ENCODE assay signal across 8 cellular contexts in the genomic region with DNA sequence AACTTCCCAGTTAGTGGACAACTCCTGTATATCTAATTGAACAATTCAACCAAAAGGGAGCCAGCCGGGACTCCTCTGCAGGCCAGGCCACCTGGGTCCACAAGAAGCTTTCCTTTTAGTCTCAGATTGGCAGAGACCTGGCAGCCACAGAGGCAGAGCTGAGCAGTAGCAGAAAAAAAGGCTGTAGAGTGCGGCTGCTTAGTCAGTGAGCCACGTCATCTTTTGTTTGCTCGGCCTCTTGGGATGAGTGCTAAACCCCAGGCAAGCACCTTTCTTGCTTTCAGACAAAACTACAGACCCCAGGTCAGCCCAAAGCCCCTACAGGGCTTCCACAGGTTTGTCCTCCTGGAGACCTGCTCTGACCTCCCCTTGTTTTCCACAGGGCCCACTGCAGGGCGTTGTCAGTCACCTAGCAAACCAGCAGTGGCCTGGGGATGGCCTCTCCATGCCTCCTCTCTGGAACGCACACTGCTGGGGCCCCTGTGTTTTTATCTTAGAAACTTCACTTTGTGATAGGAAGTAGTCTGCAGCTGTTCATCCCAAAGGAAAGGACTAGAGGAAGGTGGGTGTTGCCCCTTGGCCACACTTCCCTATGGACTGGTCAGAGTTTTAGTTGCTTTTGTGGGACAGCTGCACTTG. TPM values are rescaled to one million over a fixed set of nuclear protein-coding genes. Genes with fewer than 3 reads are reported as not detected.
DNase-seq lines count a peak whose midpoint lies in the region; ATAC-seq and TF ChIP-seq lines count a peak whose summit lies in the region.

No MANE protein-coding gene starts in this region.

- no peak overlapping the region for H3K27ac Mint-ChIP-seq in CD14-positive monocyte
- no peak overlapping the region for H3K27ac Mint-ChIP-seq in activated CD4-positive, alpha-beta T cell treated with anti-CD3 and anti-CD28 coated beads for 36 hours

- TF ChIP-seq CTCF in body of pancreas (IDR thresholded peaks at IDR 0.05) = no peak
- no peak for TF ChIP-seq CTCF in upper lobe of right lung (IDR thresholded peaks at IDR 0.05)
- no peak for TF ChIP-seq CTCF in CD14-positive monocyte (IDR thresholded peaks at IDR 0.05)

- DNase-seq in NCI-H1092 (lab: John Stamatoyannopoulos, UW) = peak; percentile 55
- peak; percentile 63 to 86 (median 78) for DNase-seq in body of pancreas
- DNase-seq in left lobe of liver (ENCODE audit: low spot score) = peak; percentile 63
- DNase-seq in upper lobe of right lung = peak; percentile 67
- no peak for DNase-seq in NCI-H1105 treated with DMSO at 0.1 percent for 48 hours (lab: John Stamatoyannopoulos, UW)
- DNase-seq in CD14-positive monocyte (ENCODE audit: low spot score) = no peak
- no peak for DNase-seq in NOMO-1 treated with DMSO at 0.1 percent for 48 hours (lab: John Stamatoyannopoulos, UW; ENCODE audit: unreplicated experiment)
- no peak for DNase-seq in activated CD4-positive, alpha-beta T cell treated with anti-CD3 and anti-CD28 coated beads for 36 hours

- peaks cover 18% of the 10 kb centered on the region for H3K4me1 Mint-ChIP-seq in CD14-positive monocyte
- no peaks in the 10 kb centered on the region for H3K4me1 Mint-ChIP-seq in activated CD4-positive, alpha-beta T cell treated with anti-CD3 and anti-CD28 coated beads for 36 hours

- CTCF ChIA-PET in activated CD4-positive, alpha-beta T cell treated with anti-CD3 and anti-CD28 coated beads for 36 hours (lab: Charles Lee) = no interaction called here

- H3K27me3 Mint-ChIP-seq in CD14-positive monocyte (ENCODE audit: low read depth in 3 of 3) = peaks cover 0 to 5% (median 3%) of the 10 kb centered on the region in 3 donors
- no peaks in the 10 kb centered on the region for H3K27me3 Mint-ChIP-seq in activated CD4-positive, alpha-beta T cell treated with anti-CD3 and anti-CD28 coated beads for 36 hours

- H3K27me3 ChIP-seq in body of pancreas (no peaks in the 10 kb centered on the region), upper lobe of right lung (no peaks in the 10 kb centered on the region)

- H3K9me3 ChIP-seq in body of pancreas (no peaks in the 10 kb centered on the region), upper lobe of right lung (no peaks in the 10 kb centered on the region)

- WGBS in body of pancreas, 2 donors = 39 to 43% methylated on average over 6 of the region's 6 CpGs

- no peak overlapping the region for H3K4me3 ChIP-seq in body of pancreas
- no peak overlapping the region for H3K4me3 ChIP-seq in upper lobe of right lung

- peaks cover 0 to 2% (median 0%) of the 10 kb centered on the region in 7 donors for H3K9me3 Mint-ChIP-seq in CD14-positive monocyte
- H3K9me3 Mint-ChIP-seq in activated CD4-positive, alpha-beta T cell treated with anti-CD3 and anti-CD28 coated beads for 36 hours (ENCODE audit: low read depth) = no peaks in the 10 kb centered on the region

- H3K36me3 ChIP-seq in body of pancreas (replicated peaks in 1 of 2; ENCODE audit: insufficient read depth in 1 of 2, low read depth in 2 of 2) (no peaks in the 10 kb centered on the region), upper lobe of right lung (peaks cover 6% of the 10 kb centered on the region)

- peaks cover 71% of the 10 kb centered on the region for H3K4me1 ChIP-seq in body of pancreas
- H3K4me1 ChIP-seq in upper lobe of right lung = peaks cover 66% of the 10 kb centered on the region

- POLR2A ChIA-PET in activated CD4-positive, alpha-beta T cell treated with anti-CD3 and anti-CD28 coated beads for 36 hours (lab: Charles Lee) = no interaction called here

- no peak overlapping the region for H3K4me3 Mint-ChIP-seq in CD14-positive monocyte
- H3K4me3 Mint-ChIP-seq in activated CD4-positive, alpha-beta T cell treated with anti-CD3 and anti-CD28 coated beads for 36 hours = no peak overlapping the region

- intact Hi-C loops in body of pancreas (cut with DNase I) = loop anchor here (10.0 kb wide), 2 partner anchors 46 to 54 kb away; a partner anchor contains a TSS
- intact Hi-C loops in upper lobe of right lung (cut with DNase I) = loop anchor here (5.0 kb wide), 1 partner anchor 48 kb away; a partner anchor contains a TSS
- intact Hi-C loops in CD14-positive monocyte (cut with micrococcal nuclease) = loop anchor here in 1 of 2 donors (10.0 kb wide), 2 partner anchors 46 to 104 kb away; a partner anchor contains a TSS
- intact Hi-C loops in activated CD4-positive, alpha-beta T cell treated with anti-CD3 and anti-CD28 coated beads for 36 hours (cut with DNase I, micrococcal nuclease) = no loop called here

- peak overlapping the region; percentile 67 to 81 (median 78) for H3K27ac ChIP-seq in body of pancreas
- H3K27ac ChIP-seq in upper lobe of right lung = peak overlapping the region; percentile 55

- ATAC-seq in body of pancreas (peak; percentile 51), left lobe of liver (peak; percentile 51), upper lobe of right lung (peak; percentile 67)
- ATAC-seq in activated CD4-positive, alpha-beta T cell treated with anti-CD3 and anti-CD28 coated beads for 36 hours = no peak

- peaks cover 6 to 9% of the 10 kb centered on the region in 2 donors for H3K36me3 Mint-ChIP-seq in CD14-positive monocyte
- no peaks in the 10 kb centered on the region for H3K36me3 Mint-ChIP-seq in activated CD4-positive, alpha-beta T cell treated with anti-CD3 and anti-CD28 coated beads for 36 hours (ENCODE audit: low read depth)

- TF ChIP-seq POLR2A in body of pancreas (IDR thresholded peaks at IDR 0.05) = no peak

RNA-seq across cellular contexts. Expression of a gene that starts 49.9 kb away (rescaled TPM):
- total RNA-seq in body of pancreas (10 to 100 TPM; 25.2 to 29.3 TPM), left lobe of liver (14.1 TPM), upper lobe of right lung (33.4 TPM)
- polyA plus RNA-seq in CD14-positive monocyte = under 1 TPM; 0.27 to 0.31 TPM
- 1 to 10 TPM; 1.2 to 1.3 TPM for total RNA-seq in activated CD4-positive, alpha-beta T cell treated with anti-CD3 and anti-CD28 coated beads for 36 hours

Comparison
In these comparisons a context has a peak if more than half of its experiments do, and no peak if none do; other contexts are left out.
1. DNase-seq: peak in NCI-H1092 (single experiment), body of pancreas (4 of 4), left lobe of liver (single experiment) and upper lobe of right lung (single experiment); none in NCI-H1105 treated with DMSO at 0.1 percent for 48 hours (single experiment), CD14-positive monocyte (single experiment), NOMO-1 treated with DMSO at 0.1 percent for 48 hours (single experiment) and activated CD4-positive, alpha-beta T cell treated with anti-CD3 and anti-CD28 coated beads for 36 hours (single experiment).
2. intact Hi-C loops: an anchor here in body of pancreas (10.0 kb wide) and upper lobe of right lung (5.0 kb wide); none called in activated CD4-positive, alpha-beta T cell treated with anti-CD3 and anti-CD28 coated beads for 36 hours.